In the genomic region with DNA sequence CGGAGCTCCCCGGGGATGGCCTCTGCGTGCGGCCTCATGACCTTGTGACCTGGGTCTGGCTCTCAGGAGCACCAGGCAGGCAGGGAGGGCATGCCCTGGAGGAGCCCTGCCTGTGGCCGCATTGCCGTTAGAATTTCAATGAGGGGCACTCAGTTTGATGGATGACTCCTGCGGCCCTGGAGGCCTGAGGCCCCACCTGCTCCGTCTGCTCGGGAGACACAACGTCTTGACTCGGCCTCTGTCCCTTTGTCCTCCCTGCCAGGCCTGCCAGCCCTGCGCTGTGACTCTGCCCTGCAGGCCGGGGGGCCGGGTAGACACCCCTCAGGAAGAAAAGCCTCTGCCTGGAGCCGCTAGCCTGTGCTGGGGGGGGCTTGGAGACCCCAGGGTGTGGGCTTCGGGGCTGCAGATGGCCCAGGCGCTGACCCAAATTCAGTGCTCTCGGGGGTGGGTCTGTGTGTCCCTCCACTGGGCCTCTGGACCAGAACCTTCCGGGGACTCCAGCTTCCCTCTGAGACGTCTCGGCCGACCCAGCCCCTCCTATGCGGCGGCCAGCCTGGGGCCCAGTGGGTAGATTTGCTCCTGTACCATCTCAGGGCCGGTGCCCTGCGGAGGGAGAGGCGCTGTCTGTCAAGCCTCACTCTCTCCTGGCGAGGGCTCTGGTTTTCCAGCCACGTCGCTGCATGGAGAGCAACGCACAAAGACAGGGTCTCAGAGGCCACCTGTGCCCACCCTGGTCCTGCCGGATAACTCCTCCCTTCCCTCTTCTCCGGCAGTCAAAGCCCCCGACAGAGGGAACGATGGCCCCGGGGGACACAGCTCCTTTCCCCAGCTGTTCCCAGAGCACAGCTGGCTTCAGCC, we compare ENCODE assay signal across 14 cellular contexts. TPM values are rescaled to one million over a fixed set of nuclear protein-coding genes. Genes with fewer than 3 reads are reported as not detected.
"Had no signal": no experiment of that assay in that cellular context is flagged by ENCODE, and none has a peak within 500 bp of the region (broad histone marks: within the 10 kb centered on the region; RNA-seq: fewer than 3 reads in every experiment).

No MANE protein-coding gene starts in this region.

- H3K27me3 ChIP-seq: dorsolateral prefrontal cortex, right lobe of liver had no signal

- H3K27ac Mint-ChIP-seq: activated CD4-positive, alpha-beta memory T cell treated with anti-CD3 and anti-CD28 coated beads for 36 hours; activated naive CD8-positive, alpha-beta T cell treated with anti-CD3 and anti-CD28 coated beads, Interleukin-2, amount 10 ng/mL, durations not matched to agents 7 days and 5 days; mesothelial cell of epicardium had no signal

- FAIRE-seq: keratinocyte had no signal

- H3K4me3 ChIP-seq: breast epithelium, dorsolateral prefrontal cortex, esophagus squamous epithelium, right lobe of liver had no signal

- H3K27me3 Mint-ChIP-seq: activated CD4-positive, alpha-beta memory T cell treated with anti-CD3 and anti-CD28 coated beads for 36 hours; activated naive CD8-positive, alpha-beta T cell treated with anti-CD3 and anti-CD28 coated beads, Interleukin-2, amount 10 ng/mL, durations not matched to agents 7 days and 5 days had no signal

- H3K4me1 ChIP-seq: breast epithelium, esophagus squamous epithelium, right lobe of liver had no signal

- ATAC-seq: right lobe of liver had no signal

- H3K36me3 Mint-ChIP-seq: activated CD4-positive, alpha-beta memory T cell treated with anti-CD3 and anti-CD28 coated beads for 36 hours; activated naive CD8-positive, alpha-beta T cell treated with anti-CD3 and anti-CD28 coated beads, Interleukin-2, amount 10 ng/mL, durations not matched to agents 7 days and 5 days; mesothelial cell of epicardium had no signal

- H3K36me3 ChIP-seq: breast epithelium, esophagus squamous epithelium, right lobe of liver had no signal

- H3K4me3 Mint-ChIP-seq: activated CD4-positive, alpha-beta memory T cell treated with anti-CD3 and anti-CD28 coated beads for 36 hours; activated naive CD8-positive, alpha-beta T cell treated with anti-CD3 and anti-CD28 coated beads, Interleukin-2, amount 10 ng/mL, durations not matched to agents 7 days and 5 days; mesothelial cell of epicardium had no signal

- H3K9me3 ChIP-seq: breast epithelium, esophagus squamous epithelium, right lobe of liver had no signal

- DNase-seq: activated CD4-positive, alpha-beta memory T cell treated with anti-CD3 and anti-CD28 coated beads for 36 hours; activated naive CD8-positive, alpha-beta T cell treated with anti-CD3 and anti-CD28 coated beads, Interleukin-2, amount 10 ng/mL, durations not matched to agents 7 days and 5 days; activated T-cell treated with anti-CD3 and anti-CD28 coated beads, Interleukin-2, amount 50 U/mL, for 48 hours; dorsolateral prefrontal cortex; esophagus squamous epithelium; foreskin fibroblast; stimulated activated CD4-positive, alpha-beta T cell treated with anti-CD3 and anti-CD28 coated beads, Interleukin-12 subunit alpha, Interleukin-12 subunit beta, amount 100 ng/mL, for 4 hours; stimulated activated naive CD4-positive, alpha-beta T cell had no signal

- H3K9me3 Mint-ChIP-seq: activated CD4-positive, alpha-beta memory T cell treated with anti-CD3 and anti-CD28 coated beads for 36 hours; activated naive CD8-positive, alpha-beta T cell treated with anti-CD3 and anti-CD28 coated beads, Interleukin-2, amount 10 ng/mL, durations not matched to agents 7 days and 5 days; mesothelial cell of epicardium had no signal

- H3K27ac ChIP-seq: breast epithelium, dorsolateral prefrontal cortex, esophagus squamous epithelium, right lobe of liver had no signal

RNA-seq across cellular contexts. Expression of gene BRSK2, which starts 40.4 kb away (rescaled TPM):
- total RNA-seq: T-helper 2 cell treated with Interferon-gamma antibody and Interleukin-4, amounts not matched to agents 100 ng/mL and 5 ng/mL, for 36 hours had no signal
- polyA plus RNA-seq: liver had no signal
